12 cellular contexts compared by ENCODE assay signal in the genomic region with DNA sequence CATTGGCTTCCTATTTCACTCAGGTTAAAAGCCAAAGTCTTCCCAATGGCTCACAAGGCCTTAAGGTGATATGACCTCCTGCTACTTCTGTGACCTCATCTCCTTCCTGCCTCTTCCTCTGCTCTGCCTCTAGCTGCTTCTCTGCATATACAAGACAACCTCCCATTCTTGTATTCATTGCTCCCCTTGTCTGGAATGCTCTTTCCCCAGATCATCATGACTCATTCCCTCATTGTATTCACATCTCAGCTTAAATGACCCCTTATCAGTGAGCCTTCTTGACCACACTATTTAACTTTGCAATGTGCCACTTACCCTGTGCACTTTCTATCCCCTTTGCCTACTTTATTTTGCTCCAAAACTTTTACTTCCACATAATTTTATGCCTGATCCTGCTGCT.
DNase-seq lines count a peak whose midpoint lies in the region; ATAC-seq and TF ChIP-seq lines count a peak whose summit lies in the region.
"Had no signal": no experiment of that assay in that cellular context is flagged by ENCODE, and none has a peak within 500 bp of the region (broad histone marks: within the 10 kb centered on the region; RNA-seq: fewer than 3 reads in every experiment).

No MANE protein-coding gene starts in this region.

- H3K4me3 ChIP-seq in cardiac muscle cell, result no peak overlapping the region
- H3K4me3 ChIP-seq: upper lobe of left lung had no signal

- peaks cover 10% of the 10 kb centered on the region for H3K36me3 ChIP-seq in cardiac muscle cell

- H3K27ac ChIP-seq in cardiac muscle cell (peak overlapping the region; percentile 49), foreskin keratinocyte (no peak overlapping the region)
- H3K27ac ChIP-seq: upper lobe of left lung had no signal

- intact Hi-C loops in cardiac septum (cut with DNase I), result loop anchor here (10.0 kb wide), 1 partner anchor 340 kb away; no protein-coding TSS in a partner anchor

- H3K36me3 Mint-ChIP-seq in stimulated activated effector memory CD8-positive, alpha-beta T cell treated with anti-CD3 and anti-CD28 coated beads, Interleukin-12 subunit alpha, Interleukin-12 subunit beta, amount 100 ng/mL, for 72 hours, result peaks cover 34% of the 10 kb centered on the region

- ATAC-seq in foreskin keratinocyte (peak; percentile 92), HG02885 (IDR thresholded peaks at IDR 0.05; ENCODE audit: poor library complexity, unreplicated experiment) (no peak)
- ATAC-seq in stimulated activated effector memory CD8-positive, alpha-beta T cell treated with anti-CD3 and anti-CD28 coated beads, Interleukin-12 subunit alpha, Interleukin-12 subunit beta, amount 100 ng/mL, for 72 hours, result no peak

- no peaks in the 10 kb centered on the region for H3K27me3 ChIP-seq in cardiac muscle cell
- no peaks in the 10 kb centered on the region for H3K27me3 ChIP-seq in foreskin keratinocyte
- H3K27me3 ChIP-seq: upper lobe of left lung had no signal

- H3K4me1 ChIP-seq in cardiac muscle cell (ENCODE audit: low read depth) (peaks cover 9% of the 10 kb centered on the region), foreskin keratinocyte (peaks cover 22% of the 10 kb centered on the region)

- peak overlapping the region; percentile 9 for H3K27ac Mint-ChIP-seq in stimulated activated effector memory CD8-positive, alpha-beta T cell treated with anti-CD3 and anti-CD28 coated beads, Interleukin-12 subunit alpha, Interleukin-12 subunit beta, amount 100 ng/mL, for 72 hours
- H3K27ac Mint-ChIP-seq: B cell had no signal

- H3K4me1 Mint-ChIP-seq in stimulated activated effector memory CD8-positive, alpha-beta T cell treated with anti-CD3 and anti-CD28 coated beads, Interleukin-12 subunit alpha, Interleukin-12 subunit beta, amount 100 ng/mL, for 72 hours, result peaks cover 47% of the 10 kb centered on the region

- no peaks in the 10 kb centered on the region for H3K9me3 ChIP-seq in cardiac muscle cell (ENCODE audit: low read depth)
- H3K9me3 ChIP-seq: upper lobe of left lung had no signal

- TF ChIP-seq CTCF in cardiac muscle cell (IDR thresholded peaks at IDR 0.05; ENCODE audit: low read depth, low read length) (no peak), foreskin keratinocyte (conservative IDR thresholded peaks at IDR 0.05) (no peak)

- H3K9me3 Mint-ChIP-seq in stimulated activated effector memory CD8-positive, alpha-beta T cell treated with anti-CD3 and anti-CD28 coated beads, Interleukin-12 subunit alpha, Interleukin-12 subunit beta, amount 100 ng/mL, for 72 hours, result peaks cover 5% of the 10 kb centered on the region

- peak in 1 of 2 donors; percentile 78 for DNase-seq in cardiac muscle cell (ENCODE audit: low read depth in 1 of 2, low spot score in 1 of 2)
- no peak for DNase-seq in cardiac septum (ENCODE audit: low spot score)
- DNase-seq in SW480 (ENCODE audit: low spot score), result peak; percentile 1
- DNase-seq in foreskin keratinocyte, result peak; percentile 53 to 80
- no peak for DNase-seq in stimulated activated effector memory CD8-positive, alpha-beta T cell treated with anti-CD3 and anti-CD28 coated beads, Interleukin-12 subunit alpha, Interleukin-12 subunit beta, amount 100 ng/mL, for 72 hours (ENCODE audit: low spot score in 2 of 2)
- no peak for DNase-seq in activated naive CD4-positive, alpha-beta T cell (lab: John Stamatoyannopoulos, UW)
- DNase-seq in OCI-M2 (lab: John Stamatoyannopoulos, UW; ENCODE audit: unreplicated experiment), result no peak
- DNase-seq: activated gamma-delta T cell, upper lobe of left lung had no signal

- H3K4me3 Mint-ChIP-seq in stimulated activated effector memory CD8-positive, alpha-beta T cell treated with anti-CD3 and anti-CD28 coated beads, Interleukin-12 subunit alpha, Interleukin-12 subunit beta, amount 100 ng/mL, for 72 hours, result no peak overlapping the region
- H3K4me3 Mint-ChIP-seq: B cell, neural crest cell had no signal

Comparison
In these comparisons a context has a peak if more than half of its experiments do, and no peak if none do; other contexts are left out.
1. DNase-seq: peak in SW480 (single experiment) and foreskin keratinocyte (2 of 2); none in cardiac septum (single experiment), stimulated activated effector memory CD8-positive, alpha-beta T cell treated with anti-CD3 and anti-CD28 coated beads, Interleukin-12 subunit alpha, Interleukin-12 subunit beta, amount 100 ng/mL, for 72 hours (0 of 2), activated naive CD4-positive, alpha-beta T cell (0 of 4) and OCI-M2 (single experiment).